In the genomic region with DNA sequence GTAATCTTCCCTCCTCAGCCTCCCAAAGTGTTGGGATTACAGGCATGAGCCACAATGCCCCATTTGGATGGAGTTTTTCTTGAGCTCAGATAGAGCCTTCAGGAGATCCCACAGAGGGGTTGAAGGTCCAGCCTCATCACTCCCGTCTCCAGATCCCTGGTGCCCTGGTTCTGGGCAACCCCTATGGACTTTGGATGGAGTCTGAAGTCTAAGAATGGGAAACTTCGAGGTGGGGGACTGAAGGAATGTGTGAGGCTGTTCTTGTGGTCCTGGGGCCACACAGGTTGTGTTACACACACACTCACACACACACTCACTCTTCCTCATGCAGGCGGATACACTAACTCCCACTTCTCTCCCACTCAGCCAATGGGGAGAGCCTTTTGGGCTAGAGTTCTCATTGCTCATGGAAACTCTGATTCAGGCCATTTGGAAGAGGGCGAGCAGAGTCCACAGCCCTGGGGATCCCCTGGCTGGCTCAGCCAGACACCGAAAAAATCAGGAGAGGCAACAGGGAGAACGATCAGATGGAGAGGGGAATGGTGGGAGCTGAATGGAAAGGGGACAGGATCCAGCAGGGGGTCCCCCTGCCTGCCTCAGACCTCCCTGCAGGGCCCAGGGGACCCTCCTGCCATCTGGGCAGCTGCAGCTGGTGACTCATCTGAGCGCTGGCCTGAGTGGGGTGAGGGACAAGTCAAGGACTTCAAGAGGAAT, we compare ENCODE assay signal across 8 cellular contexts. TPM values are rescaled to one million over a fixed set of nuclear protein-coding genes. Genes with fewer than 3 reads are reported as not detected.
DNase-seq lines count a peak whose midpoint lies in the region; ATAC-seq, FAIRE-seq and TF ChIP-seq lines count a peak whose summit lies in the region.

No MANE protein-coding gene starts in this region.

- peak overlapping the region; percentile 33 for H3K4me2 ChIP-seq in osteoblast (ENCODE audit: insufficient read depth, low read length)

- peaks cover 93% of the 10 kb centered on the region for H3K36me3 ChIP-seq in osteoblast (ENCODE audit: insufficient read depth, low read length)

- POLR2A ChIA-PET in GM10248 (lab: Yijun Ruan, JAX): no interaction called here

- H3K9me3 ChIP-seq in osteoblast (ENCODE audit: low read depth, low read length): no peaks in the 10 kb centered on the region

- peaks cover 66% of the 10 kb centered on the region for H3K79me2 ChIP-seq in osteoblast (ENCODE audit: insufficient read depth, low read length)

- no peaks in the 10 kb centered on the region for H3K27me3 ChIP-seq in osteoblast (ENCODE audit: insufficient read depth, low read length)

- H2AFZ ChIP-seq in osteoblast (ENCODE audit: low read length): no peak overlapping the region

- TF ChIP-seq CTCF in AG09309 (IDR thresholded peaks at IDR 0.05; ENCODE audit: control insufficient read depth, insufficient read depth, low read depth, low read length, missing control alignments) (no peak), osteoblast (IDR thresholded peaks at IDR 0.05; ENCODE audit: extremely low read depth, low read depth, low read length) (no peak), GM10248 (IDR thresholded peaks at IDR 0.05; ENCODE audit: control extremely low read depth, extremely low read depth, low read depth, missing control alignments) (no peak)

- peaks cover 86% of the 10 kb centered on the region for H4K20me1 ChIP-seq in osteoblast (ENCODE audit: insufficient read depth, low read length)

- H3K27ac ChIP-seq in osteoblast (ENCODE audit: low read depth, low read length): peak overlapping the region; percentile 82

- no peak for ATAC-seq in GM21737 (IDR thresholded peaks at IDR 0.05; ENCODE audit: unreplicated experiment)

- DNase-seq in AG09309 (ENCODE audit: low read depth) (peak; percentile 92), NCI-H226 (peak; percentile 93), fibroblast of gingiva (ENCODE audit: low read depth) (peak; percentile 93), osteoblast (ENCODE audit: insufficient read length, low spot score, missing footprints) (peak; percentile 98), GM19239 (ENCODE audit: insufficient read length, low spot score) (no peak), GM10248 (ENCODE audit: extremely low spot score) (no peak), NCI-H1436 (lab: John Stamatoyannopoulos, UW) (no peak)

- H3K4me3 ChIP-seq in AG09309 (ENCODE audit: control insufficient read depth, low read depth, low read length) (no peak overlapping the region; the same call in 1 of the 2 replicates), osteoblast (ENCODE audit: insufficient read depth, low read length) (no peak overlapping the region)

- CTCF ChIA-PET in GM10248 (lab: Yijun Ruan, JAX): interaction anchor here (1.0 to 16.5 kb wide), 6 partner anchors 8 to 94 kb away, joined by 3 to 113 read pairs (median 6); partner anchors contain the start of gene IGFBP4

- peaks cover 82% of the 10 kb centered on the region for H3K4me1 ChIP-seq in osteoblast (ENCODE audit: insufficient read depth, low read length)

- no peak for FAIRE-seq in GM19239 (lab: Jason Lieb, UNC)

RNA-seq across cellular contexts. Expression of gene IGFBP4, which starts 9.0 kb away (rescaled TPM):
- 666 and 801 TPM in 2 replicates for total RNA-seq in osteoblast

RNA-seq across cellular contexts. Expression of gene TOP2A, which starts 34.5 kb away (rescaled TPM):
- 14.5 and 15.9 TPM in 2 replicates for total RNA-seq in osteoblast

RNA-seq across cellular contexts. Expression of gene TNS4, which starts 49.2 kb away (rescaled TPM):
- under 0.01 and 0.29 TPM in 2 replicates for total RNA-seq in osteoblast

Comparison
In these comparisons a context has a peak if more than half of its experiments do, and no peak if none do; other contexts are left out.
1. DNase-seq: peak in AG09309 (single experiment), NCI-H226 (single experiment), fibroblast of gingiva (single experiment) and osteoblast (single experiment); none in GM19239 (single experiment), GM10248 (single experiment) and NCI-H1436 (single experiment).